8 cellular contexts compared by ENCODE assay signal in genomic region chr1:232949636-232950196, GRCh38. TPM values are rescaled to one million over a fixed set of nuclear protein-coding genes. Genes with fewer than 3 reads are reported as not detected.
DNase-seq lines count a peak whose midpoint lies in the region; ATAC-seq, FAIRE-seq and TF ChIP-seq lines count a peak whose summit lies in the region.

No MANE protein-coding gene starts in this region.

- no peak for ATAC-seq in HG03571 (IDR thresholded peaks at IDR 0.05; ENCODE audit: unreplicated experiment)
- ATAC-seq in HG03025 (IDR thresholded peaks at IDR 0.05; ENCODE audit: low FRiP score, unreplicated experiment), result no peak

- H3K9ac ChIP-seq in HUES64 (ENCODE audit: low read depth, low read length), result peak overlapping the region; percentile 91
- H3K9ac ChIP-seq in muscle layer of colon (ENCODE audit: low read length), result peak overlapping the region; percentile 45

- H3K27me3 ChIP-seq in HUES64 (ENCODE audit: insufficient read depth, low read length) (no peaks in the 10 kb centered on the region), bronchial epithelial cell (ENCODE audit: control insufficient read depth, insufficient read depth, low read length) (no peaks in the 10 kb centered on the region), muscle layer of colon (ENCODE audit: control insufficient read depth in 1 of 2, insufficient read depth in 2 of 2, low read length in 2 of 2) (no peaks in the 10 kb centered on the region)

- WGBS in HUES64, result 95% methylated on average over 5 of the region's 5 CpGs

- H3K9me3 ChIP-seq in HUES64 (ENCODE audit: insufficient read depth, low read depth, low read length) (no peaks in the 10 kb centered on the region), muscle layer of colon (ENCODE audit: low read length) (no peaks in the 10 kb centered on the region)

- H3K4me3 ChIP-seq in HUES64 (ENCODE audit: low read length) (peak overlapping the region; percentile 82), bronchial epithelial cell (ENCODE audit: low read depth, low read length) (peak overlapping the region; percentile 88), muscle layer of colon (ENCODE audit: low read depth in 1 of 2, low read length in 2 of 2) (peak overlapping the region; percentile 94)

- H3K27ac ChIP-seq in 22Rv1, result peak overlapping the region; percentile 68
- peak overlapping the region; percentile 84 for H3K27ac ChIP-seq in HUES64 (ENCODE audit: low read depth, low read length)
- H3K27ac ChIP-seq in muscle layer of colon (ENCODE audit: low read depth, low read length), result peak overlapping the region; percentile 89

- peaks cover 32% of the 10 kb centered on the region for H3K4me1 ChIP-seq in HUES64 (ENCODE audit: insufficient read depth, low read length)
- H3K4me1 ChIP-seq in muscle layer of colon (ENCODE audit: insufficient read depth, low read length), result peaks cover 15% of the 10 kb centered on the region

- TF ChIP-seq CTCF in 22Rv1 (IDR thresholded peaks at IDR 0.05) (no peak), bronchial epithelial cell (IDR thresholded peaks at IDR 0.05; ENCODE audit: insufficient read depth, low read length, severe bottlenecking) (no peak)

- FAIRE-seq in bronchial epithelial cell (lab: Jason Lieb, UNC), result no peak

- DNase-seq in bronchial epithelial cell (ENCODE audit: low read depth) (no peak), LoVo (ENCODE audit: low spot score) (no peak), D341Med (ENCODE audit: low spot score) (no peak)

- H3K36me3 ChIP-seq in HUES64 (ENCODE audit: insufficient read depth, low read length) (no peaks in the 10 kb centered on the region), bronchial epithelial cell (ENCODE audit: control insufficient read depth, insufficient read depth, low read length) (no peaks in the 10 kb centered on the region), muscle layer of colon (ENCODE audit: insufficient read depth, low read length) (no peaks in the 10 kb centered on the region)

RNA-seq across cellular contexts. Expression of gene NTPCR, which starts 0.7 kb away (rescaled TPM):
- 84.4 TPM for polyA plus RNA-seq in HUES64 (2013, experiment 1 of 2)
- 95.4 TPM for polyA plus RNA-seq in HUES64 (2013, experiment 2 of 2)
- 11.6 and 13.4 TPM in 2 replicates for total RNA-seq in bronchial epithelial cell
